Comparison of ENCODE assay signal across 23 cellular contexts in the genomic region with DNA sequence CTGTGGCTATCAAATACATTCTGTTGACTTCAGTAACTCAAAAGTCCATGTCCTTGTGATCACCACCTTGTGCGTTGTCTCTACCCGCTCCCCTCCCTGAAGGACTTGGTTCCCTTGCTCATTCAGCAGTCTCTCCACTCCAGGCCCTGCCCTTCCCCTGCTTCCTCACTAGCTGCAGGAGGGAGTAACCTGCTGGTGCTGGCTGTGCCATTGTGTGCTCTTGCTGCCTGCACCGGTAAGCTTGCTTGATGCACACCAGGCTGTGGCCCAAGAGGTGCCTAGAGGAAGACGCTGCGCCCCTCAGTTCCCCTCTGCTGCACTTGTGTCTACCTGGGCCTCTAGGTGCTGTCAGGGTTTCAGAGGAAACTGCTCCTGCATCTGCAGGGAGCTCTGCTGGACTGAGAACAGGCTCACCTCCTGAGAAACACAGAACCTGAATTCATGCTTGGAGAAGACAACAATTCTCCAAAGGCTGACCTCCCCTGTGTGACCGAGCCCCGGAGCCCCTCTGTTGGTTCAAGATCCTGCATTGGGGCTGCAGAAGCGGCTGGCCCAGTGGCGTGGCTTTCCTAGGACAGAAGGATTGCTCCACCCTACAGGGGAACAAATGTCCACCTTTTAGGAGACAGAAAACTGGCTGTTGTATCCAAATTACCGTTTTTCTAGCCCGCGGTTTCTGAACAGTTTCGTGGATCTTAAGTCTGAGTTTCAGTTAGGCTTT. TPM values are rescaled to one million over a fixed set of nuclear protein-coding genes. Genes with fewer than 3 reads are reported as not detected.
DNase-seq lines count a peak whose midpoint lies in the region; ATAC-seq, FAIRE-seq and TF ChIP-seq lines count a peak whose summit lies in the region.
"Had no signal": no experiment of that assay in that cellular context is flagged by ENCODE, and none has a peak within 500 bp of the region (broad histone marks: within the 10 kb centered on the region; RNA-seq: fewer than 3 reads in every experiment).

No MANE protein-coding gene starts in this region.

- peaks cover 53% of the 10 kb centered on the region for H3K4me1 ChIP-seq in SJSA1 (replicated peaks)
- peaks cover 95% of the 10 kb centered on the region for H3K4me1 ChIP-seq in left ventricle myocardium inferior

- H3K36me3 ChIP-seq in SJSA1 (no peaks in the 10 kb centered on the region), left ventricle myocardium inferior (no peaks in the 10 kb centered on the region)
- H3K36me3 ChIP-seq: lower lobe of right lung, upper lobe of left lung had no signal

- DNase-seq in HTR-8/SVneo (ENCODE audit: insufficient read length, low spot score) (no peak), SJSA1 (ENCODE audit: low read depth in 1 of 2, low spot score in 2 of 2) (no peak), left ventricle myocardium inferior (no peak), putamen (ENCODE audit: low spot score) (peak; percentile 31), lower leg skin (ENCODE audit: low spot score in 2 of 2) (no peak), NCI-H2171 (lab: John Stamatoyannopoulos, UW) (no peak)
- DNase-seq: activated CD8-positive, alpha-beta T cell treated with anti-CD3 and anti-CD28 coated beads for 36 hours; activated effector memory CD4-positive, alpha-beta T cell treated with anti-CD3 and anti-CD28 coated beads, Interleukin-2, amount 50 U/mL, for 16 hours; activated T-cell treated with anti-CD3 and anti-CD28 coated beads for 4 hours; effector CD4-positive, alpha-beta T cell; erythroblast; foreskin melanocyte; hippocampal formation; Karpas-422; lower lobe of right lung; NCI-H1048; NCI-H2029; NCI-H2227 treated with DMSO at 0.1 percent for 48 hours; stimulated activated CD8-positive, alpha-beta memory T cell treated with anti-CD3 and anti-CD28 coated beads, Interleukin-4, amount 100 ng/mL, for 48 hours had no signal

- ATAC-seq in HG03460 (IDR thresholded peaks at IDR 0.05; ENCODE audit: unreplicated experiment) (no peak), HG02852 (IDR thresholded peaks at IDR 0.05; ENCODE audit: unreplicated experiment) (no peak)
- ATAC-seq: activated CD8-positive, alpha-beta T cell treated with anti-CD3 and anti-CD28 coated beads for 36 hours had no signal

- 90 to 92% methylated on average over 13 of the region's 13 CpGs for WGBS in lower leg skin, 2 donors

- H3K27me3 ChIP-seq in SJSA1 (replicated peaks): no peaks in the 10 kb centered on the region
- no peaks in the 10 kb centered on the region for H3K27me3 ChIP-seq in left ventricle myocardium inferior (ENCODE audit: low read depth)
- H3K27me3 ChIP-seq: upper lobe of left lung had no signal

- no peak for TF ChIP-seq POLR2A in lower leg skin (IDR thresholded peaks at IDR 0.05)

- intact Hi-C loops in left ventricle myocardium inferior (cut with micrococcal nuclease): no loop called here
- intact Hi-C loops in lower leg skin (cut with DNase I; ENCODE audit: low total_unique reads): no loop called here

- TF ChIP-seq CTCF in left ventricle myocardium inferior (IDR thresholded peaks at IDR 0.05; ENCODE audit: borderline replicate concordance): no peak
- TF ChIP-seq CTCF in lower leg skin (IDR thresholded peaks at IDR 0.05): no peak

- peak; percentile 23 for FAIRE-seq in HTR-8/SVneo (lab: Jason Lieb, UNC)
- FAIRE-seq: GM19239 had no signal

- H3K9me3 ChIP-seq in SJSA1 (replicated peaks): no peaks in the 10 kb centered on the region
- no peaks in the 10 kb centered on the region for H3K9me3 ChIP-seq in left ventricle myocardium inferior (replicated peaks)
- H3K9me3 ChIP-seq: lower lobe of right lung, upper lobe of left lung had no signal

- H3K27ac ChIP-seq in SJSA1 (peak overlapping the region; percentile 57; the same call in 1 of the 2 replicates), left ventricle myocardium inferior (replicated peaks) (peak overlapping the region; percentile 49)
- H3K27ac ChIP-seq: lower lobe of right lung, upper lobe of left lung had no signal

- H3K4me3 ChIP-seq in SJSA1 (no peak overlapping the region), left ventricle myocardium inferior (no peak overlapping the region), lower leg skin (ENCODE audit: low read depth, poor library complexity, severe bottlenecking) (no peak overlapping the region)
- H3K4me3 ChIP-seq: lower lobe of right lung, upper lobe of left lung had no signal

RNA-seq across cellular contexts. Expression of a gene that starts 33.6 kb away (rescaled TPM):
- total RNA-seq in SJSA1 (2014; rRNA removed; shearing (Covaris generic)): 33.1 and 68.3 TPM in 2 replicates
- total RNA-seq in left ventricle myocardium inferior (132 TPM), lower leg skin (10 to 100 TPM; 21.4 to 41.8 (median 29.6) TPM)
